ENCODE assay signal across 12 cellular contexts in the genomic region with DNA sequence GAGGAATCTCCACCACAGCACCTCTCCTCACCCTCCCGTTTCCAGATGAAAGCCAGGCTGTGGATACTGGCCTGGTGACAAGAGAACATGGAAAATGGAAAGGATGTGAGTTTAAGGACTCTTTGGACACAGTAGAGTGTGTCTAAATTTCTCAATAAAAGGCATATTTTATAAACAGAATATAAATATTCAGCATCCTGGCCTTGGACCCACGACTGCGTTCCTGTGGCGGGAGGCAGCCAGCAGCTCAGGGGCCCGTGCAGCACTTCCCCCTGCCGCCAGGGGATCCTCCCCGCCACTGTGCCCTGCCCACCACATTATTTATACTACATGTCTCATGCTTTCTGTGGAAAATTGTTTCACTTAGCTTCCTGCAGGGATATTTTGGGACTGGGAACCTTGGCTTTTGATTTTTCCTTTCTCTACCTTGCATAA.
DNase-seq lines count a peak whose midpoint lies in the region; ATAC-seq and TF ChIP-seq lines count a peak whose summit lies in the region.
"Had no signal": no experiment of that assay in that cellular context is flagged by ENCODE, and none has a peak within 500 bp of the region (broad histone marks: within the 10 kb centered on the region; RNA-seq: fewer than 3 reads in every experiment).

No MANE protein-coding gene starts in this region.

- 2 to 4% (median 3%) methylated on average over 7 of the region's 7 CpGs for WGBS in ovary, 3 donors

- no peaks in the 10 kb centered on the region for H3F3A ChIP-seq in PC-3 (ENCODE audit: low read length, unreplicated experiment)

- no peaks in the 10 kb centered on the region for H3K36me3 ChIP-seq in PC-3 (ENCODE audit: low read depth, low read length)
- H3K36me3 ChIP-seq in ovary: no peaks in the 10 kb centered on the region

- H3K4me2 ChIP-seq in PC-3 (ENCODE audit: low read length): peak overlapping the region; percentile 33

- TF ChIP-seq EP300 in ovary (IDR thresholded peaks at IDR 0.05): no peak

- H3K9me2 ChIP-seq in PC-3 (replicated peaks; ENCODE audit: low read length): no peaks in the 10 kb centered on the region

- BruUV-seq in PC-3 (replicated peaks; lab: Mats Ljungman, UMichigan): no TSS peak

- CTCF ChIA-PET in PC-3 (lab: Charles Lee): interaction anchor here (0.7 to 1.7 kb wide), 4 partner anchors 107 to 176 kb away, joined by 3 to 7 read pairs (median 6); no protein-coding TSS in a partner anchor

- H3K27ac ChIP-seq in PC-3 (ENCODE audit: low read length) (peak overlapping the region; percentile 19; the same call in 1 of the 2 replicates), ovary (peak overlapping the region in 1 of 2 donors; percentile 82)

- peak; percentile 17 for TF ChIP-seq CTCF in AG09309 (IDR thresholded peaks at IDR 0.05; ENCODE audit: control insufficient read depth, insufficient read depth, low read depth, low read length, missing control alignments)
- no peak for TF ChIP-seq CTCF in PC-3 (conservative IDR thresholded peaks at IDR 0.05; ENCODE audit: low read depth, low read length)
- no peak for TF ChIP-seq CTCF in ovary (IDR thresholded peaks at IDR 0.05)

- no peaks in the 10 kb centered on the region for H3K27me3 ChIP-seq in PC-3 (ENCODE audit: low read length)
- no peaks in the 10 kb centered on the region for H3K27me3 ChIP-seq in ovary

- no peaks in the 10 kb centered on the region for H4K20me1 ChIP-seq in PC-3 (ENCODE audit: low read length)

- H3K4me3 ChIP-seq in AG09309 (ENCODE audit: control insufficient read depth, low read depth, low read length) (no peak overlapping the region), PC-3 (ENCODE audit: low read length) (no peak overlapping the region), ovary (peak overlapping the region; percentile 12)

- H3K79me2 ChIP-seq in PC-3 (ENCODE audit: low read length): no peaks in the 10 kb centered on the region

- H3K9me3 ChIP-seq in PC-3 (ENCODE audit: low read length): no peaks in the 10 kb centered on the region
- no peaks in the 10 kb centered on the region for H3K9me3 ChIP-seq in ovary

- ATAC-seq in PC-3 (0 out of 2 replicates have a peak, but pooled peaks have one; percentile 9), GM18517 (IDR thresholded peaks at IDR 0.05; ENCODE audit: unreplicated experiment) (no peak)

- H3K9ac ChIP-seq in PC-3 (ENCODE audit: low read length): no peak overlapping the region

- H3K4me1 ChIP-seq in PC-3 (ENCODE audit: insufficient read depth, low read length): peaks cover 34% of the 10 kb centered on the region
- H3K4me1 ChIP-seq in ovary (ENCODE audit: insufficient read depth): peaks cover 12% of the 10 kb centered on the region

- no peak overlapping the region for H2AFZ ChIP-seq in PC-3 (ENCODE audit: low read length)

- POLR2A ChIA-PET in PC-3 (lab: Charles Lee; ENCODE audit: unreplicated experiment): no interaction called here

- TF ChIP-seq POLR2A in ovary (IDR thresholded peaks at IDR 0.05): no peak

- DNase-seq in AG09309 (ENCODE audit: low read depth) (no peak), PC-3 (no peak), fibroblast of peridontal ligament (ENCODE audit: extremely low read depth) (peak; percentile 66), ovary (peak; percentile 64 to 77 (median 70)), AML-193 (lab: John Stamatoyannopoulos, UW) (no peak), GDM1 (lab: John Stamatoyannopoulos, UW) (no peak)
- no peak for DNase-seq in activated CD8-positive, alpha-beta memory T cell treated with anti-CD3 and anti-CD28 coated beads for 24 hours
- DNase-seq: activated CD4-positive, alpha-beta T cell treated with anti-CD3 and anti-CD28 coated beads, Interleukin-2, amount 50 U/mL, for 48 hours; Karpas-422; NCI-H524; stimulated activated naive CD4-positive, alpha-beta T cell treated with Interleukin-2 at 50 U/mL for 16 hours had no signal

- intact Hi-C loops in PC-3 (cut with micrococcal nuclease) (loop anchor here (2.0 kb wide), 1 partner anchor 22 kb away; no protein-coding TSS in a partner anchor), ovary (cut with DNase I) (loop anchor here in 3 of 4 donors (5.0 to 10.0 kb wide), 2 partner anchors 170 to 172 kb away; no protein-coding TSS in a partner anchor)

Comparison
In these comparisons a context has a peak if more than half of its experiments do, and no peak if none do; other contexts are left out.
1. DNase-seq: peak in fibroblast of peridontal ligament (single experiment) and ovary (5 of 5); none in AG09309 (single experiment), PC-3 (single experiment), AML-193 (0 of 2), activated CD8-positive, alpha-beta memory T cell treated with anti-CD3 and anti-CD28 coated beads for 24 hours (single experiment) and GDM1 (single experiment).